Comparison of ENCODE assay signal across 8 cellular contexts in the genomic region with DNA sequence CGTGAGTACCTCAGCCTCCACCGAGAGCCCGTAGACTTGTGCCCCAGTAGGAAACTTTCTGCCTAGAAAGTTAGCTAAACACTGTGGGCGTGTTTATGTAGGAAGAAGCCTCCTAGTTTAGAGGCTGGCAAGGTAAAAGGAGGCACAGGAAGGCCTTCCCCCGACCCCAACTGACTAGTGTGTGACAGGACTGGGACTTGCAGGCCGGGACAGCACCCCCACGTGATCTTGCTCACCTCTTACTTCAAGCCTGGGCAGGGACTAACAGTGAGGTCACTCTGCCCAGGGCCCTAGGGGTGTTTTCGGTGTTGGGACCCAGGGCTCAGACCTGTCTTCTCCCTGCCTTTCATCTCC. TPM values are rescaled to one million over a fixed set of nuclear protein-coding genes. Genes with fewer than 3 reads are reported as not detected.
DNase-seq lines count a peak whose midpoint lies in the region; ATAC-seq, FAIRE-seq and TF ChIP-seq lines count a peak whose summit lies in the region.

No MANE protein-coding gene starts in this region.

- WGBS in lower leg skin, 2 donors = 3 to 6% methylated on average over 8 of the region's 8 CpGs

- peak overlapping the region; percentile 95 for H3K27ac ChIP-seq in HL-60 (replicated peaks)

- intact Hi-C loops in lower leg skin (cut with DNase I; ENCODE audit: low total_unique reads) = no loop called here

- in situ Hi-C loops in astrocyte of the spinal cord (cut with HindIII; ENCODE audit: low sequenced_read_pairs) = no loop called here

- TF ChIP-seq POLR2A in lower leg skin (IDR thresholded peaks at IDR 0.05) = no peak

- TF ChIP-seq CTCF in AG04449 (IDR thresholded peaks at IDR 0.05; ENCODE audit: insufficient read depth, low read length, missing control alignments) (no peak), HL-60 (IDR thresholded peaks at IDR 0.05; ENCODE audit: insufficient read depth, low read length) (no peak), astrocyte of the spinal cord (IDR thresholded peaks at IDR 0.05; ENCODE audit: low read depth, low read length) (no peak), lower leg skin (IDR thresholded peaks at IDR 0.05) (no peak)

- H3K4me3 ChIP-seq in AG04449 (ENCODE audit: low read depth, low read length) (peak overlapping the region; percentile 99), HL-60 (replicated peaks; ENCODE audit: insufficient read depth, low read length) (peak overlapping the region; percentile 88), astrocyte of the spinal cord (ENCODE audit: low read depth, low read length) (peak overlapping the region; percentile 82), lower leg skin (ENCODE audit: low read depth, poor library complexity, severe bottlenecking) (peak overlapping the region; percentile 78)

- POLR2A ChIA-PET in AG04449 (lab: Yijun Ruan, JAX) = interaction anchor here (0.7 to 2.7 kb wide), 9 partner anchors 8 to 156 kb away, joined by 4 to 18 read pairs (median 5); partner anchors contain the start of gene KCNJ9

- no peaks in the 10 kb centered on the region for H3K27me3 ChIP-seq in HL-60 (ENCODE audit: insufficient read depth, poor library complexity, severe bottlenecking)

- DNase-seq in AG04449 (ENCODE audit: low read depth, low spot score) (no peak), HL-60 (ENCODE audit: low read depth in 1 of 2, low spot score in 1 of 2) (no peak), astrocyte of the spinal cord (ENCODE audit: low read depth, low spot score) (no peak), lower leg skin (ENCODE audit: low spot score in 2 of 2) (no peak), urothelium cell line (ENCODE audit: low spot score) (peak; percentile 48), anterior cingulate cortex (lab: John Stamatoyannopoulos, UW) (no peak), DMS 273 (lab: John Stamatoyannopoulos, UW; ENCODE audit: unreplicated experiment) (no peak)

- CTCF ChIA-PET in AG04449 (lab: Yijun Ruan, JAX) = interaction anchor here (1.2 to 23.7 kb wide), 5 partner anchors 11 to 127 kb away, joined by 3 to 1031 read pairs (median 33); no protein-coding TSS in a partner anchor

- no peak for FAIRE-seq in urothelium cell line (lab: Jason Lieb, UNC)

- peak; percentile 3 for ATAC-seq in GM19035 (IDR thresholded peaks at IDR 0.05; ENCODE audit: unreplicated experiment)

RNA-seq across cellular contexts. Expression of gene TAGLN2, which starts 0.4 kb away (rescaled TPM):
- total RNA-seq in lower leg skin = 100 to 1,000 TPM; 244 to 413 (median 306) TPM

RNA-seq across cellular contexts. Expression of gene IGSF9, which starts 19.7 kb away (rescaled TPM):
- 10 to 100 TPM; 17.7 to 29.6 (median 19.6) TPM for total RNA-seq in lower leg skin

RNA-seq across cellular contexts. Expression of gene CFAP45, which starts 25.7 kb away (rescaled TPM):
- 1 to 10 TPM in 1 of 4 donors, under 1 TPM in 3; 0.46 to 3.0 (median 0.66) TPM for total RNA-seq in lower leg skin

RNA-seq across cellular contexts. Expression of gene SLAMF9, which starts 28.3 kb away (rescaled TPM):
- not detected for total RNA-seq in lower leg skin
